In genomic region chr5:178323541-178323865, GRCh38 we compare ENCODE assay signal across 1 cellular context.
TF ChIP-seq lines count a peak whose summit lies in the region.

No MANE protein-coding gene starts in this region.

TF ChIP-seq in SK-N-SH, 30 proteins besides CTCF, POLR2A, EP300 and RAD21 (continued from another document):
- TF ChIP-seq REST (IDR thresholded peaks at IDR 0.05; ENCODE audit: low read depth, low read length) (no peak), CHD2 (IDR thresholded peaks at IDR 0.05; ENCODE audit: low read length, partially characterized antibody) (no peak)
- TF ChIP-seq, protein P1, sequence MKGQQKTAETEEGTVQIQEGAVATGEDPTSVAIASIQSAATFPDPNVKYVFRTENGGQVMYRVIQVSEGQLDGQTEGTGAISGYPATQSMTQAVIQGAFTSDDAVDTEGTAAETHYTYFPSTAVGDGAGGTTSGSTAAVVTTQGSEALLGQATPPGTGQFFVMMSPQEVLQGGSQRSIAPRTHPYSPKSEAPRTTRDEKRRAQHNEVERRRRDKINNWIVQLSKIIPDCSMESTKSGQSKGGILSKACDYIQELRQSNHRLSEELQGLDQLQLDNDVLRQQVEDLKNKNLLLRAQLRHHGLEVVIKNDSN (IDR thresholded peaks at IDR 0.05; ENCODE audit: borderline replicate concordance, low read depth): no peak
